8 cellular contexts compared by ENCODE assay signal in genomic region chr16:2531371-2531695, GRCh38.
A peak's percentile ranks its signal among the peaks of the same experiment; 100 is the strongest.
DNase-seq lines count a peak whose midpoint lies in the region; ATAC-seq and TF ChIP-seq lines count a peak whose summit lies in the region.

A gene with protein sequence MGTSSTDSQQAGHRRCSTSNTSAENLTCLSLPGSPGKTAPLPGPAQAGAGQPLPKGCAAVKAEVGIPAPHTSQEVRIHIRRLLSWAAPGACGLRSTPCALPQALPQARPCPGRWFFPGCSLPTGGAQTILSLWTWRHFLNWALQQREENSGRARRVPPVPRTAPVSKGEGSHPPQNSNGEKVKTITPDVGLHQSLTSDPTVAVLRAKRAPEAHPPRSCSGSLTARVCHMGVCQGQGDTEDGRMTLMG (minus strand): TSS chr16:2531408. CDS start chr16:2531073, 335 bp downstream.

- no peak for DNase-seq in central memory CD8-positive, alpha-beta T cell (ENCODE audit: low spot score in 2 of 2)
- DNase-seq in ecto neural progenitor cell (ENCODE audit: low spot score) = no peak
- no peak for DNase-seq in NCI-H146 (lab: John Stamatoyannopoulos, UW)
- DNase-seq in OCI-M2 (lab: John Stamatoyannopoulos, UW; ENCODE audit: unreplicated experiment) = no peak
- no peak for DNase-seq in HEK293T (ENCODE audit: extremely low spot score)

- no peak for ATAC-seq in central memory CD8-positive, alpha-beta T cell (replicated peaks; ENCODE audit: extremely low read depth, poor library complexity, severe bottlenecking)

- peak within 1 kb of the TSS; percentile 98 for H3K27ac Mint-ChIP-seq in central memory CD8-positive, alpha-beta T cell (ENCODE audit: low read depth)

- POLR2A ChIA-PET in HEK293T (lab: Yijun Ruan, JAX) = interaction anchor here (0.6 to 1.7 kb wide), 5 partner anchors 9 to 29 kb away, joined by 3 to 8 read pairs (median 3); partner anchors contain the start of gene AMDHD2

- no peak for TF ChIP-seq CTCF in C4-2B (conservative IDR thresholded peaks at IDR 0.05)

- H3K27me3 Mint-ChIP-seq in central memory CD8-positive, alpha-beta T cell = no peaks in the 10 kb centered on the region

- H3K4me1 ChIP-seq in HUES6 (ENCODE audit: control insufficient read depth, insufficient read depth, low read length) (peaks cover 8% of the 10 kb centered on the region), muscle layer of duodenum (ENCODE audit: control insufficient read depth in 1 of 2, insufficient read depth in 2 of 2, low read length in 2 of 2) (peaks cover 0 to 12% of the 10 kb centered on the region in 2 donors)

- peak within 1 kb of the TSS; percentile 72 for H3K27ac ChIP-seq in C4-2B
- H3K27ac ChIP-seq in HUES6 (ENCODE audit: low read depth, low read length) = peak within 1 kb of the TSS; percentile 18; the same call in 1 of the 2 replicates
- H3K27ac ChIP-seq in muscle layer of duodenum (ENCODE audit: low read length) = peak within 1 kb of the TSS; percentile 95

- H3K9ac ChIP-seq in HUES6 (ENCODE audit: low read length) = peak within 1 kb of the TSS; percentile 72

- H3K36me3 Mint-ChIP-seq in central memory CD8-positive, alpha-beta T cell (ENCODE audit: insufficient read depth) = peaks cover 42% of the 10 kb centered on the region

- peak within 1 kb of the TSS; percentile 93 for H3K4me3 Mint-ChIP-seq in central memory CD8-positive, alpha-beta T cell

- H3K4me3 ChIP-seq in HUES6 (ENCODE audit: low read depth, low read length) (peak within 1 kb of the TSS; percentile 69), muscle layer of duodenum (ENCODE audit: low read depth in 1 of 2, low read length in 2 of 2) (peak within 1 kb of the TSS; percentile 66 to 84)

- peaks cover 29% of the 10 kb centered on the region for H3K4me1 Mint-ChIP-seq in central memory CD8-positive, alpha-beta T cell

- H3K9me3 ChIP-seq in HUES6 (ENCODE audit: control insufficient read depth, insufficient read depth, low read depth, low read length) (no peaks in the 10 kb centered on the region), muscle layer of duodenum (ENCODE audit: control insufficient read depth in 1 of 2, low read length in 2 of 2) (no peaks in the 10 kb centered on the region)

- H3K27me3 ChIP-seq in HUES6 (ENCODE audit: control insufficient read depth, insufficient read depth, low read length) (no peaks in the 10 kb centered on the region), muscle layer of duodenum (ENCODE audit: low read depth, low read length) (no peaks in the 10 kb centered on the region)

- H3K36me3 ChIP-seq in HUES6 (ENCODE audit: control insufficient read depth, insufficient read depth, low read length) (peaks cover 26% of the 10 kb centered on the region), muscle layer of duodenum (ENCODE audit: control insufficient read depth in 1 of 2, insufficient read depth in 2 of 2, low read length in 2 of 2) (peaks cover 6 to 30% of the 10 kb centered on the region in 2 donors)

- no peaks in the 10 kb centered on the region for H3K9me3 Mint-ChIP-seq in central memory CD8-positive, alpha-beta T cell

- CTCF ChIA-PET in HEK293T (lab: Yijun Ruan, JAX) = no interaction called here

TF ChIP-seq in HEK293T, 16 proteins besides CTCF, POLR2A, EP300 and RAD21:
- TF ChIP-seq SUZ12 (IDR thresholded peaks at IDR 0.05) = no peak
- no peak for TF ChIP-seq LEF1 (IDR thresholded peaks at IDR 0.05; ENCODE audit: borderline replicate concordance)
- TF ChIP-seq FOXM1 (IDR thresholded peaks at IDR 0.05; ENCODE audit: borderline replicate concordance) = no peak
- TF ChIP-seq FOXK2 (IDR thresholded peaks at IDR 0.05) = no peak
- no peak for TF ChIP-seq ELF4 (IDR thresholded peaks at IDR 0.05)
- TF ChIP-seq NFRKB (IDR thresholded peaks at IDR 0.05) = no peak
- TF ChIP-seq SP1 (IDR thresholded peaks at IDR 0.05) = no peak
- no peak for TF ChIP-seq TARDBP (IDR thresholded peaks at IDR 0.05)
- TF ChIP-seq, protein P1, sequence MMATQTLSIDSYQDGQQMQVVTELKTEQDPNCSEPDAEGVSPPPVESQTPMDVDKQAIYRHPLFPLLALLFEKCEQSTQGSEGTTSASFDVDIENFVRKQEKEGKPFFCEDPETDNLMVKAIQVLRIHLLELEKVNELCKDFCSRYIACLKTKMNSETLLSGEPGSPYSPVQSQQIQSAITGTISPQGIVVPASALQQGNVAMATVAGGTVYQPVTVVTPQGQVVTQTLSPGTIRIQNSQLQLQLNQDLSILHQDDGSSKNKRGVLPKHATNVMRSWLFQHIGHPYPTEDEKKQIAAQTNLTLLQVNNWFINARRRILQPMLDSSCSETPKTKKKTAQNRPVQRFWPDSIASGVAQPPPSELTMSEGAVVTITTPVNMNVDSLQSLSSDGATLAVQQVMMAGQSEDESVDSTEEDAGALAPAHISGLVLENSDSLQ (IDR thresholded peaks at IDR 0.05) = no peak
- TF ChIP-seq L3MBTL2 (conservative IDR thresholded peaks at IDR 0.05) = no peak
- no peak for TF ChIP-seq CTBP1 (IDR thresholded peaks at IDR 0.05; ENCODE audit: borderline replicate concordance)
- no peak for TF ChIP-seq BHLHE40 (IDR thresholded peaks at IDR 0.05; ENCODE audit: borderline replicate concordance)
- TF ChIP-seq HDGF (IDR thresholded peaks at IDR 0.05; ENCODE audit: borderline replicate concordance) = no peak
- TF ChIP-seq ZNF384 (IDR thresholded peaks at IDR 0.05) = no peak
- TF ChIP-seq FOXA1 (IDR thresholded peaks at IDR 0.05) = no peak

Comparison
In these comparisons a context has a peak if more than half of its experiments do, and no peak if none do; other contexts are left out.
1. H3K27ac ChIP-seq: peak in every context shown above with its lines; median percentile 95 in muscle layer of duodenum; 72 in C4-2B; 18 in HUES6.